11 cellular contexts compared by ENCODE assay signal in genomic region chr7:2717905-2718702, GRCh38. TPM values are rescaled to one million over a fixed set of nuclear protein-coding genes. Genes with fewer than 3 reads are reported as not detected.
DNase-seq lines count a peak whose midpoint lies in the region; ATAC-seq, FAIRE-seq and TF ChIP-seq lines count a peak whose summit lies in the region.
"Had no signal": no experiment of that assay in that cellular context is flagged by ENCODE, and none has a peak within 500 bp of the region (broad histone marks: within the 10 kb centered on the region; RNA-seq: fewer than 3 reads in every experiment).

No MANE protein-coding gene starts in this region.

- in situ Hi-C loops in K562 (cut with MboI): no loop called here

- no peaks in the 10 kb centered on the region for H3K9me1 ChIP-seq in K562 (ENCODE audit: control insufficient read depth, insufficient read depth, low read length)

- H3K4me3 ChIP-seq in BLaER1 (peak overlapping the region; percentile 24; the same call in 1 of the 2 replicates), K562 (no peak overlapping the region), tibial nerve (no peak overlapping the region)

- H2AFZ ChIP-seq in K562 (ENCODE audit: low read depth, low read length): peak overlapping the region; percentile 84

- H3K9me3 Mint-ChIP-seq in CD14-positive monocyte (peaks cover 0 to 11% (median 6%) of the 10 kb centered on the region in 7 donors), nephron progenitor cell (no peaks in the 10 kb centered on the region)

- TF ChIP-seq POLR2A in K562 (conservative IDR thresholded peaks at IDR 0.05): no peak
- TF ChIP-seq POLR2A in tibial nerve (IDR thresholded peaks at IDR 0.05): no peak

- H3K79me2 ChIP-seq in K562 (ENCODE audit: control insufficient read depth, insufficient read depth, low read length): no peaks in the 10 kb centered on the region

- H3K27me3 ChIP-seq in BLaER1: no peaks in the 10 kb centered on the region
- H3K27me3 ChIP-seq in K562 (ENCODE audit: control insufficient read depth in 2 of 2, insufficient read depth in 2 of 2, low read length in 2 of 2): no peaks in the 10 kb centered on the region
- H3K27me3 ChIP-seq in tibial nerve: no peaks in the 10 kb centered on the region

- H3K27me3 Mint-ChIP-seq in CD14-positive monocyte (ENCODE audit: low read depth in 3 of 3) (peaks cover 37 to 53% (median 45%) of the 10 kb centered on the region in 3 donors), nephron progenitor cell (ENCODE audit: low read depth, poor library complexity) (peaks cover 11% of the 10 kb centered on the region)

- no peak for TF ChIP-seq CTCF in CD14-positive monocyte (IDR thresholded peaks at IDR 0.05)
- TF ChIP-seq CTCF in K562 (IDR thresholded peaks at IDR 0.05 in 2 of 3, conservative IDR thresholded peaks at IDR 0.05 in 1 of 3; ENCODE audit: insufficient read depth in 2 of 3, low read depth in 1 of 3, low read length in 3 of 3): no peak
- TF ChIP-seq CTCF in nephron progenitor cell (IDR thresholded peaks at IDR 0.05): no peak
- no peak for TF ChIP-seq CTCF in tibial nerve (IDR thresholded peaks at IDR 0.05)

- CTCF ChIA-PET in K562 (lab: Yijun Ruan, JAX; ENCODE audit: low intra/inter-chr PET ratio): no interaction called here

- no peak for TF ChIP-seq RAD21 in K562 (CRISPR knock-in tag; conservative IDR thresholded peaks at IDR 0.05 in 1 of 2, IDR thresholded peaks at IDR 0.05 in 1 of 2)

- H3K4me2 ChIP-seq in BLaER1 (peak overlapping the region; percentile 94), K562 (ENCODE audit: insufficient read depth, low read length) (peak overlapping the region; percentile 53)
- H3K4me2 ChIP-seq: KMS-11 had no signal

- ATAC-seq in K562 (peak; percentile 33), HG03342 (IDR thresholded peaks at IDR 0.05; ENCODE audit: unreplicated experiment) (no peak), HG03135 (IDR thresholded peaks at IDR 0.05; ENCODE audit: unreplicated experiment) (no peak)

- intact Hi-C loops in CD14-positive monocyte (cut with micrococcal nuclease) (loop anchor here in 1 of 2 donors (5.0 kb wide), 2 partner anchors 39 to 104 kb away; no protein-coding TSS in a partner anchor), K562 (cut with micrococcal nuclease) (loop anchor here (5.0 kb wide), 1 partner anchor 39 kb away; no protein-coding TSS in a partner anchor)

- H3K36me3 Mint-ChIP-seq in CD14-positive monocyte (peaks cover 31 to 45% of the 10 kb centered on the region in 2 donors), nephron progenitor cell (ENCODE audit: low read depth) (peaks cover 33% of the 10 kb centered on the region)

- peak overlapping the region; percentile 78 for H3K27ac ChIP-seq in BLaER1
- H3K27ac ChIP-seq in K562 (ENCODE audit: extremely low read depth, low read depth, low read length): peak overlapping the region; percentile 84
- no peak overlapping the region for H3K27ac ChIP-seq in tibial nerve
- H3K27ac ChIP-seq: KMS-11 had no signal

- H3K4me3 Mint-ChIP-seq in CD14-positive monocyte (peak overlapping the region; percentile 39 to 71), nephron progenitor cell (peak overlapping the region; percentile 73)

- H3K4me1 Mint-ChIP-seq in CD14-positive monocyte: peaks cover 58% of the 10 kb centered on the region
- H3K4me1 Mint-ChIP-seq in nephron progenitor cell: peaks cover 72% of the 10 kb centered on the region

- H3K9me3 ChIP-seq in BLaER1: no peaks in the 10 kb centered on the region
- no peaks in the 10 kb centered on the region for H3K9me3 ChIP-seq in K562 (replicated peaks; ENCODE audit: control insufficient read depth, insufficient read depth, low read depth, low read length)
- peaks cover 0 to 6% (median 0%) of the 10 kb centered on the region in 4 donors for H3K9me3 ChIP-seq in tibial nerve

- DNase-seq in CD14-positive monocyte (ENCODE audit: low spot score) (no peak), K562 (ENCODE audit: extremely low read depth in 1 of 4, low spot score in 3 of 4) (peak in 2 of 4 experiments; percentile 43 to 52), nephron progenitor cell (no peak), tibial nerve (ENCODE audit: low spot score in 2 of 2) (no peak)
- DNase-seq: NCI-H1930 had no signal

- H3K36me3 ChIP-seq in BLaER1 (peaks cover 19% of the 10 kb centered on the region), K562 (ENCODE audit: control insufficient read depth, insufficient read depth, low read length) (no peaks in the 10 kb centered on the region; the same call in 2 of the 3 replicates), tibial nerve (peaks cover 0 to 87% (median 0%) of the 10 kb centered on the region in 3 donors)

- H3K9ac ChIP-seq in BLaER1: peak overlapping the region; percentile 67
- H3K9ac ChIP-seq in K562 (ENCODE audit: insufficient read depth in 1 of 2, low read depth in 2 of 2, low read length in 2 of 2): peak overlapping the region; percentile 55 to 93
- H3K9ac ChIP-seq: KMS-11 had no signal

- H3K4me1 ChIP-seq in BLaER1 (peaks cover 100% of the 10 kb centered on the region), K562 (replicated peaks in 1 of 2; ENCODE audit: control insufficient read depth in 2 of 2, insufficient read depth in 2 of 2, low read length in 2 of 2) (peaks cover 36 to 61% of the 10 kb centered on the region in 2 experiments), tibial nerve (peaks cover 0 to 22% (median 2%) of the 10 kb centered on the region in 4 donors)

- FAIRE-seq in K562 (lab: Jason Lieb, UNC): no peak
- FAIRE-seq: colon, D721Med had no signal

- H3K27ac Mint-ChIP-seq in CD14-positive monocyte (peak overlapping the region; percentile 50 to 78 (median 67)), nephron progenitor cell (peak overlapping the region; percentile 99)

- TSS peak; percentile 95 for BruUV-seq in K562 (replicated peaks; lab: Mats Ljungman, UMichigan)

- POLR2A ChIA-PET in K562 (lab: Yijun Ruan, JAX): interaction anchor here (0.7 to 3.3 kb wide), 5 partner anchors 9 to 139 kb away, joined by 3 to 12 read pairs (median 4); no protein-coding TSS in a partner anchor

- 66% methylated on average over 41 of the region's 44 CpGs for WGBS in K562 (ENCODE audit: insufficient coverage, low coverage, missing lambda C conversion rate)
- WGBS in tibial nerve, 2 donors: 76 to 78% methylated on average over 43 to 44 of the region's 44 CpGs

- H4K20me1 ChIP-seq in BLaER1 (no peaks in the 10 kb centered on the region), K562 (replicated peaks; ENCODE audit: control insufficient read depth, insufficient read depth, low read length) (no peaks in the 10 kb centered on the region)

- TF ChIP-seq EP300 in K562 (IDR thresholded peaks at IDR 0.05; ENCODE audit: low read length): no peak
- TF ChIP-seq EP300 in tibial nerve (IDR thresholded peaks at IDR 0.05): no peak

TF ChIP-seq in K562, 482 proteins besides CTCF, POLR2A, EP300 and RAD21 (continues in another document):
- peak; percentile 62; the same call in 1 of the 2 replicates for TF ChIP-seq ZNF395 (CRISPR knock-in tag; IDR thresholded peaks at IDR 0.05)
- peak in 1 of 3 experiments; percentile 4 for TF ChIP-seq YY1 (IDR thresholded peaks at IDR 0.05; ENCODE audit: borderline replicate concordance in 1 of 3, control insufficient read depth in 1 of 3, extremely low read depth in 1 of 3, insufficient read depth in 3 of 3, insufficient read length in 1 of 3, insufficient replicate concordance in 2 of 3, low read depth in 1 of 3, low read length in 2 of 3)
- TF ChIP-seq ZNF445 (CRISPR knock-in tag; IDR thresholded peaks at IDR 0.05; ENCODE audit: low read depth): no peak
- no peak for TF ChIP-seq MTA2 (IDR thresholded peaks at IDR 0.05; ENCODE audit: low read depth)

RNA-seq across cellular contexts. Expression of gene AMZ1, which starts 30.1 kb away (rescaled TPM):
- polyA plus RNA-seq in CD14-positive monocyte (under 1 TPM; 0.09 to 0.14 TPM), K562 (2011; rRNA removed) (not detected in 2 replicates), K562 (2014; fragmentation: Illumina TruSeq; extraction: Trizol) (not detected in 2 replicates), K562 (2014; fragmentation: Nextera tagmentation; extraction: Ambion mirVana) (not detected), K562 (2014; rRNA removed) (not detected in 2 replicates)
- 0.07 and 0.12 TPM in 2 replicates for total RNA-seq in K562 (2011; cell fraction: chromatin; rRNA removed; ENCODE audit: low replicate concordance)
- total RNA-seq in K562 (2011; cell fraction: nucleolus; rRNA removed): 0.17 TPM in 1 of 2 replicates, not detected in the other
- 0.07 and 0.08 TPM in 2 replicates for total RNA-seq in K562 (2011; cell fraction: nucleoplasm; rRNA removed)
- total RNA-seq in K562 (2014; rRNA removed) (not detected in 2 replicates), K562 (2014; rRNA removed; fragmentation: Illumina TruSeq; extraction: Trizol) (not detected in 2 replicates), K562 (2015; rRNA removed; fragmentation: Illumina TruSeq; extraction: Trizol) (not detected in 2 replicates), K562 (2021) (not detected in 2 replicates), tibial nerve (1 to 10 TPM in 2 of 4 donors, under 1 TPM in 2; 0.39 to 1.7 (median 1.2) TPM)
- polyA plus RNA-seq in K562 (2011; cell fraction: cytosol; rRNA removed): not detected in 2 replicates
- not detected in 2 replicates for polyA plus RNA-seq in K562 (2011; cell fraction: nucleus; rRNA removed)
- polyA plus RNA-seq in K562 (2012): 0.04 and 0.08 TPM in 2 replicates
- polyA minus RNA-seq in K562 (2011; rRNA and poly(A)+ RNA removed): 0.04 TPM in 1 of 2 replicates, not detected in the other
- polyA minus RNA-seq in K562 (2011; cell fraction: cytosol; rRNA and poly(A)+ RNA removed): not detected in 2 replicates
- polyA minus RNA-seq in K562 (2011; cell fraction: nucleus; rRNA and poly(A)+ RNA removed): not detected in 2 replicates

Comparison
In these comparisons a context has a peak if more than half of its experiments do, and no peak if none do; other contexts are left out.
1. H3K27ac ChIP-seq: peak in BLaER1 (single experiment) and K562 (single experiment); none in tibial nerve (0 of 4).